In genomic region chr22:19128946-19129727, GRCh38 we compare ENCODE assay signal across 21 cellular contexts. TPM values are rescaled to one million over a fixed set of nuclear protein-coding genes. Genes with fewer than 3 reads are reported as not detected.
DNase-seq lines count a peak whose midpoint lies in the region; ATAC-seq and TF ChIP-seq lines count a peak whose summit lies in the region.
"Had no signal": no experiment of that assay in that cellular context is flagged by ENCODE, and none has a peak within 500 bp of the region (broad histone marks: within the 10 kb centered on the region; RNA-seq: fewer than 3 reads in every experiment).

No MANE protein-coding gene starts in this region.

- H3K9me3 Mint-ChIP-seq in activated naive CD8-positive, alpha-beta T cell treated with anti-CD3 and anti-CD28 coated beads, Interleukin-2, amount 10 ng/mL, durations not matched to agents 7 days and 5 days = no peaks in the 10 kb centered on the region
- H3K9me3 Mint-ChIP-seq in activated naive CD8-positive, alpha-beta T cell treated with anti-CD3 and anti-CD28 coated beads, Interleukin-2, amount 50 U/mL, for 24 hours = no peaks in the 10 kb centered on the region
- no peaks in the 10 kb centered on the region for H3K9me3 Mint-ChIP-seq in WTC11
- H3K9me3 Mint-ChIP-seq in stimulated activated memory B cell treated with anti-CD40 and anti-IgM and Interleukin-4, amounts not matched to agents 10 μg/mL and 1 μg/mL and 100 μg/mL, for 72 hours = no peaks in the 10 kb centered on the region
- no peaks in the 10 kb centered on the region for H3K9me3 Mint-ChIP-seq in activated CD8-positive, alpha-beta memory T cell treated with anti-CD3 and anti-CD28 coated beads, Interleukin-2, amount 10 ng/mL, durations not matched to agents 7 days and 5 days (ENCODE audit: low read depth)
- H3K9me3 Mint-ChIP-seq: CD4-positive, alpha-beta T cell had no signal

- peak overlapping the region; percentile 8 for H3K27ac Mint-ChIP-seq in activated naive CD8-positive, alpha-beta T cell treated with anti-CD3 and anti-CD28 coated beads, Interleukin-2, amount 10 ng/mL, durations not matched to agents 7 days and 5 days
- no peak overlapping the region for H3K27ac Mint-ChIP-seq in activated naive CD8-positive, alpha-beta T cell treated with anti-CD3 and anti-CD28 coated beads, Interleukin-2, amount 50 U/mL, for 24 hours
- peak overlapping the region; percentile 73; the same call in 1 of the 2 replicates for H3K27ac Mint-ChIP-seq in WTC11
- peak overlapping the region; percentile 3 for H3K27ac Mint-ChIP-seq in stimulated activated memory B cell treated with anti-CD40 and anti-IgM and Interleukin-4, amounts not matched to agents 10 μg/mL and 1 μg/mL and 100 μg/mL, for 72 hours
- no peak overlapping the region for H3K27ac Mint-ChIP-seq in activated CD8-positive, alpha-beta memory T cell treated with anti-CD3 and anti-CD28 coated beads, Interleukin-2, amount 10 ng/mL, durations not matched to agents 7 days and 5 days
- H3K27ac Mint-ChIP-seq: CD4-positive, alpha-beta T cell had no signal

- CTCF ChIA-PET in WTC11 (lab: Charles Lee) = no interaction called here
- CTCF ChIA-PET in activated CD8-positive, alpha-beta memory T cell treated with anti-CD3 and anti-CD28 coated beads, Interleukin-2, amount 10 ng/mL, durations not matched to agents 7 days and 5 days (lab: Charles Lee) = no interaction called here

- H3K27ac ChIP-seq in epithelial cell of prostate = peak overlapping the region; percentile 54
- H3K27ac ChIP-seq: A549, HL-60, PC-9 had no signal

- no peaks in the 10 kb centered on the region for H3K27me3 Mint-ChIP-seq in activated naive CD8-positive, alpha-beta T cell treated with anti-CD3 and anti-CD28 coated beads, Interleukin-2, amount 10 ng/mL, durations not matched to agents 7 days and 5 days
- no peaks in the 10 kb centered on the region for H3K27me3 Mint-ChIP-seq in activated naive CD8-positive, alpha-beta T cell treated with anti-CD3 and anti-CD28 coated beads, Interleukin-2, amount 50 U/mL, for 24 hours
- no peaks in the 10 kb centered on the region; the same call in 1 of the 2 replicates for H3K27me3 Mint-ChIP-seq in WTC11 (ENCODE audit: low read depth)
- no peaks in the 10 kb centered on the region for H3K27me3 Mint-ChIP-seq in stimulated activated memory B cell treated with anti-CD40 and anti-IgM and Interleukin-4, amounts not matched to agents 10 μg/mL and 1 μg/mL and 100 μg/mL, for 72 hours
- H3K27me3 Mint-ChIP-seq in activated CD8-positive, alpha-beta memory T cell treated with anti-CD3 and anti-CD28 coated beads, Interleukin-2, amount 10 ng/mL, durations not matched to agents 7 days and 5 days = peaks cover under 1% of the 10 kb centered on the region
- H3K27me3 Mint-ChIP-seq: CD4-positive, alpha-beta T cell had no signal

- peaks cover 1% of the 10 kb centered on the region for H3K36me3 Mint-ChIP-seq in activated naive CD8-positive, alpha-beta T cell treated with anti-CD3 and anti-CD28 coated beads, Interleukin-2, amount 10 ng/mL, durations not matched to agents 7 days and 5 days
- peaks cover 5% of the 10 kb centered on the region for H3K36me3 Mint-ChIP-seq in activated naive CD8-positive, alpha-beta T cell treated with anti-CD3 and anti-CD28 coated beads, Interleukin-2, amount 50 U/mL, for 24 hours (ENCODE audit: low read depth)
- H3K36me3 Mint-ChIP-seq in WTC11 = 0 out of 2 replicates have a peak, but pooled peaks cover 2% of the 10 kb centered on the region
- H3K36me3 Mint-ChIP-seq in stimulated activated memory B cell treated with anti-CD40 and anti-IgM and Interleukin-4, amounts not matched to agents 10 μg/mL and 1 μg/mL and 100 μg/mL, for 72 hours = peaks cover 31% of the 10 kb centered on the region
- H3K36me3 Mint-ChIP-seq in activated CD8-positive, alpha-beta memory T cell treated with anti-CD3 and anti-CD28 coated beads, Interleukin-2, amount 10 ng/mL, durations not matched to agents 7 days and 5 days = peaks cover 2% of the 10 kb centered on the region

- H3K4me1 Mint-ChIP-seq in activated naive CD8-positive, alpha-beta T cell treated with anti-CD3 and anti-CD28 coated beads, Interleukin-2, amount 10 ng/mL, durations not matched to agents 7 days and 5 days = no peaks in the 10 kb centered on the region
- no peaks in the 10 kb centered on the region for H3K4me1 Mint-ChIP-seq in activated naive CD8-positive, alpha-beta T cell treated with anti-CD3 and anti-CD28 coated beads, Interleukin-2, amount 50 U/mL, for 24 hours
- H3K4me1 Mint-ChIP-seq in WTC11 = 0 out of 2 replicates have a peak, but pooled peaks cover under 1% of the 10 kb centered on the region
- no peaks in the 10 kb centered on the region for H3K4me1 Mint-ChIP-seq in stimulated activated memory B cell treated with anti-CD40 and anti-IgM and Interleukin-4, amounts not matched to agents 10 μg/mL and 1 μg/mL and 100 μg/mL, for 72 hours
- H3K4me1 Mint-ChIP-seq in activated CD8-positive, alpha-beta memory T cell treated with anti-CD3 and anti-CD28 coated beads, Interleukin-2, amount 10 ng/mL, durations not matched to agents 7 days and 5 days = no peaks in the 10 kb centered on the region

- no peak for DNase-seq in activated naive CD8-positive, alpha-beta T cell treated with anti-CD3 and anti-CD28 coated beads, Interleukin-2, amount 10 ng/mL, durations not matched to agents 7 days and 5 days
- DNase-seq in activated naive CD8-positive, alpha-beta T cell treated with anti-CD3 and anti-CD28 coated beads, Interleukin-2, amount 50 U/mL, for 24 hours = no peak
- DNase-seq in WTC11 (ENCODE audit: low spot score) (no peak), epithelial cell of prostate (ENCODE audit: low read depth, low spot score) (no peak), NCI-H187 (lab: John Stamatoyannopoulos, UW) (no peak)
- DNase-seq in activated CD8-positive, alpha-beta memory T cell treated with anti-CD3 and anti-CD28 coated beads, Interleukin-2, amount 10 ng/mL, durations not matched to agents 7 days and 5 days = no peak
- DNase-seq: Caco-2; CD4-positive, alpha-beta T cell; DMS153; GF-D8; HCEC 1CT; NCI-H1417 treated with DMSO at 0.1 percent for 48 hours; NCI-H1930; NCI-H345; NCI-H526; PC-9 had no signal

- POLR2A ChIA-PET in activated naive CD8-positive, alpha-beta T cell treated with anti-CD3 and anti-CD28 coated beads, Interleukin-2, amount 10 ng/mL, durations not matched to agents 7 days and 5 days (lab: Charles Lee) = no interaction called here
- POLR2A ChIA-PET in WTC11 (lab: Charles Lee) = no interaction called here

- H3K4me3 Mint-ChIP-seq in activated naive CD8-positive, alpha-beta T cell treated with anti-CD3 and anti-CD28 coated beads, Interleukin-2, amount 10 ng/mL, durations not matched to agents 7 days and 5 days = no peak overlapping the region
- no peak overlapping the region for H3K4me3 Mint-ChIP-seq in activated naive CD8-positive, alpha-beta T cell treated with anti-CD3 and anti-CD28 coated beads, Interleukin-2, amount 50 U/mL, for 24 hours
- H3K4me3 Mint-ChIP-seq in WTC11 = no peak overlapping the region
- no peak overlapping the region for H3K4me3 Mint-ChIP-seq in stimulated activated memory B cell treated with anti-CD40 and anti-IgM and Interleukin-4, amounts not matched to agents 10 μg/mL and 1 μg/mL and 100 μg/mL, for 72 hours
- no peak overlapping the region for H3K4me3 Mint-ChIP-seq in activated CD8-positive, alpha-beta memory T cell treated with anti-CD3 and anti-CD28 coated beads, Interleukin-2, amount 10 ng/mL, durations not matched to agents 7 days and 5 days
- H3K4me3 Mint-ChIP-seq: CD4-positive, alpha-beta T cell had no signal

- no peak for TF ChIP-seq CTCF in WTC11 (IDR thresholded peaks at IDR 0.05)

- no peak for ATAC-seq in activated naive CD8-positive, alpha-beta T cell treated with anti-CD3 and anti-CD28 coated beads, Interleukin-2, amount 10 ng/mL, durations not matched to agents 7 days and 5 days (ENCODE audit: low read depth)
- ATAC-seq in activated naive CD8-positive, alpha-beta T cell treated with anti-CD3 and anti-CD28 coated beads, Interleukin-2, amount 50 U/mL, for 24 hours = no peak
- ATAC-seq in WTC11 = no peak
- no peak for ATAC-seq in stimulated activated memory B cell treated with anti-CD40 and anti-IgM and Interleukin-4, amounts not matched to agents 10 μg/mL and 1 μg/mL and 100 μg/mL, for 72 hours
- no peak for ATAC-seq in activated CD8-positive, alpha-beta memory T cell treated with anti-CD3 and anti-CD28 coated beads, Interleukin-2, amount 10 ng/mL, durations not matched to agents 7 days and 5 days
- ATAC-seq: A549 had no signal

TF ChIP-seq in WTC11, 78 proteins besides CTCF, POLR2A, EP300 and RAD21 (continues in another document):
- no peak for TF ChIP-seq TEAD4 (CRISPR knock-in tag; IDR thresholded peaks at IDR 0.05)
- no peak for TF ChIP-seq NFE2L1 (CRISPR knock-in tag; IDR thresholded peaks at IDR 0.05)
- TF ChIP-seq CREB1 (CRISPR knock-in tag; IDR thresholded peaks at IDR 0.05) = no peak
- TF ChIP-seq ZNF396 (CRISPR knock-in tag; IDR thresholded peaks at IDR 0.05; ENCODE audit: borderline replicate concordance) = no peak
- TF ChIP-seq GTF2I (CRISPR knock-in tag; conservative IDR thresholded peaks at IDR 0.05) = no peak

RNA-seq across cellular contexts. Expression of gene TSSK2, which starts 2.0 kb away (rescaled TPM):
- not detected for total RNA-seq in activated naive CD8-positive, alpha-beta T cell treated with anti-CD3 and anti-CD28 coated beads, Interleukin-2, amount 10 ng/mL, durations not matched to agents 7 days and 5 days
- not detected in 3 replicates for total RNA-seq in WTC11 (2021)
- total RNA-seq in activated CD8-positive, alpha-beta memory T cell treated with anti-CD3 and anti-CD28 coated beads, Interleukin-2, amount 10 ng/mL, durations not matched to agents 7 days and 5 days = not detected
- total RNA-seq: Caco-2, HT1080, M059J, PC-9 had no signal

RNA-seq across cellular contexts. Expression of gene DGCR2, which starts 6.9 kb away (rescaled TPM):
- 10 to 100 TPM; 38.0 to 38.3 TPM for total RNA-seq in activated naive CD8-positive, alpha-beta T cell treated with anti-CD3 and anti-CD28 coated beads, Interleukin-2, amount 10 ng/mL, durations not matched to agents 7 days and 5 days
- total RNA-seq in WTC11 (2021) = 56.8 to 64.2 TPM (median 60.3 TPM) in 3 replicates
- total RNA-seq in activated CD8-positive, alpha-beta memory T cell treated with anti-CD3 and anti-CD28 coated beads, Interleukin-2, amount 10 ng/mL, durations not matched to agents 7 days and 5 days = 10 to 100 TPM; 27.8 TPM

RNA-seq across cellular contexts. Expression of gene ESS2, which starts 15.3 kb away (rescaled TPM):
- 10 to 100 TPM; 18.5 to 20.3 TPM for total RNA-seq in activated naive CD8-positive, alpha-beta T cell treated with anti-CD3 and anti-CD28 coated beads, Interleukin-2, amount 10 ng/mL, durations not matched to agents 7 days and 5 days
- total RNA-seq in WTC11 (2021) = 18.0 to 19.3 TPM (median 18.3 TPM) in 3 replicates
- total RNA-seq in activated CD8-positive, alpha-beta memory T cell treated with anti-CD3 and anti-CD28 coated beads, Interleukin-2, amount 10 ng/mL, durations not matched to agents 7 days and 5 days = 10 to 100 TPM; 19.8 to 21.4 TPM

RNA-seq across cellular contexts. Expression of gene GSC2, which starts 21.0 kb away (rescaled TPM):
- not detected for total RNA-seq in activated naive CD8-positive, alpha-beta T cell treated with anti-CD3 and anti-CD28 coated beads, Interleukin-2, amount 10 ng/mL, durations not matched to agents 7 days and 5 days
- total RNA-seq in WTC11 (2021) = 0.44 to 0.68 TPM in 2 of 3 replicates, not detected in the other
- total RNA-seq in activated CD8-positive, alpha-beta memory T cell treated with anti-CD3 and anti-CD28 coated beads, Interleukin-2, amount 10 ng/mL, durations not matched to agents 7 days and 5 days = not detected
- total RNA-seq: Caco-2; CD4-positive, alpha-beta T cell; HT1080; M059J; PC-9 had no signal

RNA-seq across cellular contexts. Expression of gene SLC25A1, which starts 49.4 kb away (rescaled TPM):
- 10 to 100 TPM; 63.2 to 66.3 TPM for total RNA-seq in activated naive CD8-positive, alpha-beta T cell treated with anti-CD3 and anti-CD28 coated beads, Interleukin-2, amount 10 ng/mL, durations not matched to agents 7 days and 5 days
- 201 to 213 TPM (median 204 TPM) in 3 replicates for total RNA-seq in WTC11 (2021)
- total RNA-seq in activated CD8-positive, alpha-beta memory T cell treated with anti-CD3 and anti-CD28 coated beads, Interleukin-2, amount 10 ng/mL, durations not matched to agents 7 days and 5 days = 10 to 100 TPM; 60.6 to 68.1 TPM

Comparison
In these comparisons a context has a peak if more than half of its experiments do, and no peak if none do; other contexts are left out.
1. H3K27ac Mint-ChIP-seq: peak in activated naive CD8-positive, alpha-beta T cell treated with anti-CD3 and anti-CD28 coated beads, Interleukin-2, amount 10 ng/mL, durations not matched to agents 7 days and 5 days (single experiment), WTC11 (single experiment) and stimulated activated memory B cell treated with anti-CD40 and anti-IgM and Interleukin-4, amounts not matched to agents 10 μg/mL and 1 μg/mL and 100 μg/mL, for 72 hours (single experiment); none in activated naive CD8-positive, alpha-beta T cell treated with anti-CD3 and anti-CD28 coated beads, Interleukin-2, amount 50 U/mL, for 24 hours (single experiment) and activated CD8-positive, alpha-beta memory T cell treated with anti-CD3 and anti-CD28 coated beads, Interleukin-2, amount 10 ng/mL, durations not matched to agents 7 days and 5 days (single experiment).